ENCODE assay signal across 10 cellular contexts in genomic region chr18:39571511-39571910, GRCh38.
A peak's percentile ranks its signal among the peaks of the same experiment; 100 is the strongest.
DNase-seq lines count a peak whose midpoint lies in the region; ATAC-seq and TF ChIP-seq lines count a peak whose summit lies in the region.
"Had no signal": no experiment of that assay in that cellular context is flagged by ENCODE, and none has a peak within 500 bp of the region (broad histone marks: within the 10 kb centered on the region; RNA-seq: fewer than 3 reads in every experiment).

No MANE protein-coding gene starts in this region.

- H3K27ac ChIP-seq in substantia nigra (ENCODE audit: low read depth, low read length, poor library complexity, severe bottlenecking) = no peak overlapping the region

- ATAC-seq in GM19452 (IDR thresholded peaks at IDR 0.05; ENCODE audit: unreplicated experiment) (no peak), HG02588 (IDR thresholded peaks at IDR 0.05; ENCODE audit: unreplicated experiment) (no peak)
- ATAC-seq: esophagus mucosa had no signal

- no peak overlapping the region for H3K4me3 ChIP-seq in LNCaP clone FGC (ENCODE audit: low read depth, low read length)

- no peak overlapping the region for H3K27ac Mint-ChIP-seq in nephron
- H3K27ac Mint-ChIP-seq: T-helper 2 cell treated with Interferon-gamma antibody and Interleukin-4, amounts not matched to agents 5 μg/mL and 100 μg/mL, for 36 hours had no signal

- H3K36me3 Mint-ChIP-seq in nephron (ENCODE audit: low read depth) = peaks cover 10% of the 10 kb centered on the region

- no peaks in the 10 kb centered on the region for H3K27me3 Mint-ChIP-seq in nephron (ENCODE audit: low read depth)

- peaks cover 4% of the 10 kb centered on the region for H3K9me3 Mint-ChIP-seq in nephron
- H3K9me3 Mint-ChIP-seq: T-helper 2 cell treated with Interferon-gamma antibody and Interleukin-4, amounts not matched to agents 5 μg/mL and 100 μg/mL, for 36 hours had no signal

- no peak overlapping the region for H3K4me3 Mint-ChIP-seq in nephron
- H3K4me3 Mint-ChIP-seq: T-helper 2 cell treated with Interferon-gamma antibody and Interleukin-4, amounts not matched to agents 5 μg/mL and 100 μg/mL, for 36 hours had no signal

- TF ChIP-seq CTCF in LNCaP clone FGC (IDR thresholded peaks at IDR 0.05; ENCODE audit: control insufficient read depth, extremely low read depth, insufficient read depth) (peak; percentile 52), nephron (IDR thresholded peaks at IDR 0.05; ENCODE audit: unreplicated experiment in 3 of 3) (peak in 2 of 3 experiments; percentile 36 to 48)

- DNase-seq in DMS153 treated with DMSO at 0.1 percent for 48 hours (lab: John Stamatoyannopoulos, UW; ENCODE audit: unreplicated experiment) = peak; percentile 23
- no peak for DNase-seq in DMS153 (lab: John Stamatoyannopoulos, UW)
- no peak for DNase-seq in LNCaP clone FGC (ENCODE audit: low read depth)
- DNase-seq in cerebellar cortex (ENCODE audit: low spot score) = peak; percentile 5
- DNase-seq in substantia nigra (lab: John Stamatoyannopoulos, UW) = no peak

- peaks cover 5% of the 10 kb centered on the region for H3K4me1 Mint-ChIP-seq in nephron

Comparison
In these comparisons a context has a peak if more than half of its experiments do, and no peak if none do; other contexts are left out.
1. DNase-seq: peak in DMS153 treated with DMSO at 0.1 percent for 48 hours (single experiment) and cerebellar cortex (single experiment); none in DMS153 (single experiment), LNCaP clone FGC (single experiment) and substantia nigra (0 of 49).